ENCODE assay signal across 1 cellular context in genomic region chr2:85935746-85936208, GRCh38.
TF ChIP-seq lines count a peak whose summit lies in the region.

No MANE protein-coding gene starts in this region.

TF ChIP-seq in K562, 482 proteins besides CTCF, POLR2A, EP300 and RAD21 (continued from another document):
- TF ChIP-seq DACH1 (IDR thresholded peaks at IDR 0.05; ENCODE audit: partially characterized antibody) (no peak), KDM1A (IDR thresholded peaks at IDR 0.05) (peak; percentile 77 to 80), NR2C2 (CRISPR knock-in tag; IDR thresholded peaks at IDR 0.05) (no peak), NR2C2 (tag; IDR thresholded peaks at IDR 0.05) (no peak), ARID3B (CRISPR knock-in tag; IDR thresholded peaks at IDR 0.05; ENCODE audit: borderline replicate concordance) (no peak), HLTF (IDR thresholded peaks at IDR 0.05) (no peak), TRIM24 (IDR thresholded peaks at IDR 0.05) (0 out of 4 replicates have a peak, but pooled peaks of 1 of the 2 experiments have one; percentile 10), PHF21A (IDR thresholded peaks at IDR 0.05; ENCODE audit: borderline replicate concordance, low read depth) (peak; percentile 83), PKNOX1 (IDR thresholded peaks at IDR 0.05) (peak; percentile 66), CTBP1 (IDR thresholded peaks at IDR 0.05; ENCODE audit: borderline replicate concordance) (peak; percentile 37; the same call in 1 of the 2 replicates), TEAD4 (IDR thresholded peaks at IDR 0.05; ENCODE audit: low read length) (peak; percentile 73), TEAD4 (CRISPR knock-in tag; IDR thresholded peaks at IDR 0.05; ENCODE audit: borderline replicate concordance) (no peak), HDAC1 (IDR thresholded peaks at IDR 0.05) (peak in 1 of 2 experiments; percentile 37; a peak in 1 of 4 replicates), ARID3A (IDR thresholded peaks at IDR 0.05; ENCODE audit: borderline replicate concordance, low read depth, low read length) (no peak), TAL1 (IDR thresholded peaks at IDR 0.05) (peak; percentile 27; the same call in 1 of the 2 replicates), MGA (IDR thresholded peaks at IDR 0.05) (no peak), BRCA1 (IDR thresholded peaks at IDR 0.05) (no peak), BRCA1 (CRISPR knock-in tag; IDR thresholded peaks at IDR 0.05) (no peak)
